19 cellular contexts compared by ENCODE assay signal in genomic region chr3:127045435-127046045, GRCh38.
DNase-seq lines count a peak whose midpoint lies in the region; ATAC-seq and TF ChIP-seq lines count a peak whose summit lies in the region.
"Had no signal": no experiment of that assay in that cellular context is flagged by ENCODE, and none has a peak within 500 bp of the region (broad histone marks: within the 10 kb centered on the region; RNA-seq: fewer than 3 reads in every experiment).

No MANE protein-coding gene starts in this region.

- H3K4me1 Mint-ChIP-seq in H9 (peaks cover 31 to 46% of the 10 kb centered on the region in 2 experiments), MCF 10A (ENCODE audit: insufficient read depth, unreplicated experiment) (peaks cover 25% of the 10 kb centered on the region)
- H3K4me1 Mint-ChIP-seq: activated B cell treated with CpG ODN at 0.5 μM for 24 hours; activated CD4-positive, alpha-beta memory T cell treated with anti-CD3 and anti-CD28 coated beads, Interleukin-2, amount 10 ng/mL, durations not matched to agents 7 days and 5 days; activated naive CD4-positive, alpha-beta T cell treated with anti-CD3 and anti-CD28 coated beads, Interleukin-2, amount 50 U/mL, for 24 hours had no signal

- H3K79me1 ChIP-seq in H9 (ENCODE audit: insufficient read depth, low read depth, low read length, poor library complexity, severe bottlenecking) (no peaks in the 10 kb centered on the region), mesendoderm (ENCODE audit: low read length) (no peaks in the 10 kb centered on the region)

- H3K27ac ChIP-seq in H9 (ENCODE audit: insufficient read length, low read depth, low read length), result no peak overlapping the region
- H3K27ac ChIP-seq in mesendoderm (ENCODE audit: low read depth, low read length), result no peak overlapping the region
- H3K27ac ChIP-seq: colonic mucosa, PC-9, transverse colon had no signal

- in situ Hi-C loops in HAP-1 (cut with MboI; ENCODE audit: low sequenced_read_pairs), result no loop called here

- no peak overlapping the region for H3K18ac ChIP-seq in H9 (ENCODE audit: insufficient read length, low read depth, low read length)
- H3K18ac ChIP-seq in mesendoderm (ENCODE audit: low read length), result no peak overlapping the region

- H3K79me2 ChIP-seq in H9 (ENCODE audit: insufficient read depth, low read length) (no peaks in the 10 kb centered on the region), mesendoderm (ENCODE audit: control insufficient read depth, insufficient read depth, low read length) (no peaks in the 10 kb centered on the region)

- intact Hi-C loops in MCF 10A (cut with micrococcal nuclease), result no loop called here

- H2BK12ac ChIP-seq in H9 (ENCODE audit: insufficient read length, low read depth, low read length), result no peak overlapping the region

- no peak overlapping the region for H3K4ac ChIP-seq in H9 (ENCODE audit: low read depth, low read length)
- H3K4ac ChIP-seq in mesendoderm (ENCODE audit: low read depth, low read length), result no peak overlapping the region

- H3K4me3 ChIP-seq in mesendoderm (ENCODE audit: low read length), result no peak overlapping the region
- no peak overlapping the region for H3K4me3 ChIP-seq in HAP-1
- H3K4me3 ChIP-seq: colonic mucosa, lung, PC-9, transverse colon had no signal

- H2BK120ac ChIP-seq in H9 (ENCODE audit: low read depth, low read length, poor library complexity, severe bottlenecking) (no peak overlapping the region), mesendoderm (ENCODE audit: low read depth, low read length) (no peak overlapping the region)

- ATAC-seq in GM18861 (IDR thresholded peaks at IDR 0.05; ENCODE audit: unreplicated experiment), result no peak

- H3T11ph ChIP-seq in H9 (ENCODE audit: low read length), result no peak overlapping the region

- no peak overlapping the region for H2BK20ac ChIP-seq in H9 (ENCODE audit: low read depth, low read length, poor library complexity, severe bottlenecking)

- H2AK5ac ChIP-seq in H9 (ENCODE audit: insufficient read length, low read length) (no peak overlapping the region), mesendoderm (ENCODE audit: low read length) (no peak overlapping the region)

- H2BK5ac ChIP-seq in H9 (ENCODE audit: insufficient read length, low read length) (no peak overlapping the region), mesendoderm (ENCODE audit: low read length) (no peak overlapping the region)

- H3K23me2 ChIP-seq in H9 (ENCODE audit: insufficient read length, low read depth, low read length, poor library complexity, severe bottlenecking), result no peaks in the 10 kb centered on the region

- TF ChIP-seq CTCF in H9 (conservative IDR thresholded peaks at IDR 0.05) (no peak), MCF 10A (IDR thresholded peaks at IDR 0.05; ENCODE audit: unreplicated experiment) (no peak)

- no peak overlapping the region for H4K5ac ChIP-seq in H9 (ENCODE audit: insufficient read length, low read depth, low read length)
- H4K5ac ChIP-seq in mesendoderm (ENCODE audit: low read length), result no peak overlapping the region

- peak overlapping the region; percentile 58 for H3K4me2 ChIP-seq in H9 (ENCODE audit: insufficient read depth, insufficient read length, low read length)
- H3K4me2 ChIP-seq in mesendoderm (ENCODE audit: low read length), result no peak overlapping the region
- H3K4me2 ChIP-seq: PC-9 had no signal

- H3K27me3 Mint-ChIP-seq in H9 (ENCODE audit: low read depth) (peaks cover 2% of the 10 kb centered on the region), MCF 10A (ENCODE audit: insufficient read depth, unreplicated experiment) (no peaks in the 10 kb centered on the region)
- H3K27me3 Mint-ChIP-seq: activated CD4-positive, alpha-beta memory T cell treated with anti-CD3 and anti-CD28 coated beads, Interleukin-2, amount 10 ng/mL, durations not matched to agents 7 days and 5 days had no signal

- H4K20me1 ChIP-seq in H9 (ENCODE audit: control insufficient read depth, insufficient read depth, insufficient read length), result no peaks in the 10 kb centered on the region

- H3K9me3 ChIP-seq in H9 (ENCODE audit: control insufficient read depth, low read depth, low read length), result no peaks in the 10 kb centered on the region
- no peaks in the 10 kb centered on the region for H3K9me3 ChIP-seq in HAP-1
- H3K9me3 ChIP-seq: Caco-2, colonic mucosa had no signal

- no peaks in the 10 kb centered on the region for H3K36me3 ChIP-seq in mesendoderm (ENCODE audit: control insufficient read depth, insufficient read depth, low read length)
- H3K36me3 ChIP-seq in HAP-1 (replicated peaks), result no peaks in the 10 kb centered on the region
- H3K36me3 ChIP-seq: BE2C, colonic mucosa, transverse colon had no signal

- no peak overlapping the region for H3K14ac ChIP-seq in H9 (ENCODE audit: insufficient read depth, low read length)

- peaks cover 3% of the 10 kb centered on the region; the same call in 1 of the 2 replicates for H3K4me1 ChIP-seq in H9 (ENCODE audit: insufficient read depth, low read length)
- peaks cover 7% of the 10 kb centered on the region for H3K4me1 ChIP-seq in mesendoderm (ENCODE audit: control insufficient read depth, low read depth, low read length)
- no peaks in the 10 kb centered on the region for H3K4me1 ChIP-seq in HAP-1
- H3K4me1 ChIP-seq: Caco-2, colonic mucosa, transverse colon had no signal

- WGBS in H9 (ENCODE audit: extremely low coverage, insufficient read length, low lambda C conversion rate), result no CpG with 5 or more reads among the region's 5 CpGs
- WGBS in mesendoderm (ENCODE audit: extremely low coverage, insufficient coverage, low lambda C conversion rate), result no CpG with 5 or more reads among the region's 5 CpGs

- H3K23ac ChIP-seq in H9 (ENCODE audit: insufficient read length, low read depth, low read length) (no peak overlapping the region), mesendoderm (ENCODE audit: low read length) (no peak overlapping the region)

- H3K9ac ChIP-seq in H9 (ENCODE audit: extremely low read depth, insufficient read length, low read length) (peak overlapping the region; percentile 18), mesendoderm (ENCODE audit: low read length) (peak overlapping the region; percentile 9)

- CTCF ChIA-PET in MCF 10A (lab: Yijun Ruan, JAX), result no interaction called here

- H3K56ac ChIP-seq in H9 (ENCODE audit: insufficient read length, low read depth, low read length) (no peak overlapping the region), mesendoderm (ENCODE audit: low read length) (peak overlapping the region; percentile 68)

- H3K9me3 Mint-ChIP-seq in H9 (peaks cover 13 to 23% of the 10 kb centered on the region in 2 experiments), MCF 10A (ENCODE audit: unreplicated experiment) (peaks cover 11% of the 10 kb centered on the region)

- no TSS peak for BruUV-seq in MCF 10A (replicated peaks; lab: Mats Ljungman, UMichigan)

- H3K27me3 ChIP-seq in H9 (ENCODE audit: insufficient read depth, low read length) (no peaks in the 10 kb centered on the region), mesendoderm (ENCODE audit: insufficient read depth, low read length, poor library complexity) (no peaks in the 10 kb centered on the region), HAP-1 (ENCODE audit: low read depth) (no peaks in the 10 kb centered on the region)
- H3K27me3 ChIP-seq: BE2C, colonic mucosa, transverse colon had no signal

- H3K27ac Mint-ChIP-seq in H9, result peak overlapping the region in 2 of 3 experiments; percentile 89 to 93; a peak in 3 of 7 replicates
- peak overlapping the region; percentile 25 for H3K27ac Mint-ChIP-seq in MCF 10A (ENCODE audit: low read depth, unreplicated experiment)
- H3K27ac Mint-ChIP-seq: activated B cell treated with CpG ODN at 0.5 μM for 24 hours; activated CD4-positive, alpha-beta memory T cell treated with anti-CD3 and anti-CD28 coated beads, Interleukin-2, amount 10 ng/mL, durations not matched to agents 7 days and 5 days; activated naive CD4-positive, alpha-beta T cell treated with anti-CD3 and anti-CD28 coated beads, Interleukin-2, amount 50 U/mL, for 24 hours; activated T-cell treated with anti-CD3 and anti-CD28 coated beads, Interleukin-2, amount 50 U/mL, for 24 hours had no signal

- H2BK15ac ChIP-seq in H9 (ENCODE audit: low read depth, low read length) (no peak overlapping the region), mesendoderm (replicated peaks; ENCODE audit: low read depth) (no peak overlapping the region)

- no peak overlapping the region for H2AFZ ChIP-seq in H9 (ENCODE audit: low read length)
- H2AFZ ChIP-seq: PC-9 had no signal

- H4K8ac ChIP-seq in H9 (replicated peaks; ENCODE audit: insufficient read length, low read depth, low read length), result no peak overlapping the region
- H4K8ac ChIP-seq in mesendoderm (ENCODE audit: low read depth, low read length), result no peak overlapping the region

- peaks cover 0 to 25% (median 5%) of the 10 kb centered on the region in 3 experiments; a peak in 5 of 7 replicates for H3K36me3 Mint-ChIP-seq in H9 (ENCODE audit: insufficient read depth in 1 of 3, low read depth in 3 of 3)
- H3K36me3 Mint-ChIP-seq in MCF 10A (ENCODE audit: insufficient read depth, unreplicated experiment), result no peaks in the 10 kb centered on the region
- H3K36me3 Mint-ChIP-seq: activated naive CD4-positive, alpha-beta T cell treated with anti-CD3 and anti-CD28 coated beads, Interleukin-2, amount 50 U/mL, for 24 hours had no signal

- H4K91ac ChIP-seq in H9 (ENCODE audit: insufficient read length, low read depth, low read length), result no peak overlapping the region

- H3K4me3 Mint-ChIP-seq in H9, result peak overlapping the region; percentile 67 to 73
- H3K4me3 Mint-ChIP-seq in MCF 10A (ENCODE audit: unreplicated experiment), result no peak overlapping the region
- H3K4me3 Mint-ChIP-seq: activated B cell treated with CpG ODN at 0.5 μM for 24 hours; activated CD4-positive, alpha-beta memory T cell treated with anti-CD3 and anti-CD28 coated beads, Interleukin-2, amount 10 ng/mL, durations not matched to agents 7 days and 5 days; activated naive CD4-positive, alpha-beta T cell treated with anti-CD3 and anti-CD28 coated beads, Interleukin-2, amount 50 U/mL, for 24 hours; activated T-cell treated with anti-CD3 and anti-CD28 coated beads, Interleukin-2, amount 50 U/mL, for 24 hours had no signal

- DNase-seq in H9, result no peak
- DNase-seq in NCI-H128 (lab: John Stamatoyannopoulos, UW; ENCODE audit: unreplicated experiment), result peak; percentile 18
- DNase-seq in MCF 10A (ENCODE audit: unreplicated experiment), result no peak
- no peak for DNase-seq in mesendoderm
- no peak for DNase-seq in activated T-cell treated with anti-CD3 and anti-CD28 coated beads for 4 hours
- no peak for DNase-seq in HAP-1 (ENCODE audit: low spot score in 2 of 2)
- DNase-seq: activated B cell treated with CpG ODN at 0.5 μM for 24 hours; activated CD4-positive, alpha-beta memory T cell treated with anti-CD3 and anti-CD28 coated beads, Interleukin-2, amount 10 ng/mL, durations not matched to agents 7 days and 5 days; activated T-cell treated with anti-CD3 and anti-CD28 coated beads, Interleukin-2, amount 50 U/mL, for 24 hours; colonic mucosa; MV-4-11; T-helper 2 cell; transverse colon had no signal

- POLR2A ChIA-PET in MCF 10A (lab: Yijun Ruan, JAX), result interaction anchor here (1.2 kb wide), 1 partner anchor 8 kb away, joined by 4 read pairs; no protein-coding TSS in a partner anchor
